ENCODE assay signal across 31 cellular contexts in genomic region chr14:61520546-61520945, GRCh38.
DNase-seq lines count a peak whose midpoint lies in the region; ATAC-seq and TF ChIP-seq lines count a peak whose summit lies in the region.
"Had no signal": no experiment of that assay in that cellular context is flagged by ENCODE, and none has a peak within 500 bp of the region (broad histone marks: within the 10 kb centered on the region; RNA-seq: fewer than 3 reads in every experiment).

No MANE protein-coding gene starts in this region.

- peaks cover 42% of the 10 kb centered on the region for H3K4me1 ChIP-seq in mammary epithelial cell (ENCODE audit: insufficient read depth, low read length)

- no peak overlapping the region for H3K27ac ChIP-seq in mammary epithelial cell (ENCODE audit: insufficient read depth, low read depth, low read length)
- H3K27ac ChIP-seq in brain microvascular endothelial cell = no peak overlapping the region
- H3K27ac ChIP-seq: BLaER1, coronary artery, ovary, suprapubic skin, upper lobe of left lung, WERI-Rb-1 had no signal

- H3K4me3 ChIP-seq in mammary epithelial cell (replicated peaks in 1 of 3; ENCODE audit: insufficient read depth in 1 of 3, low read depth in 2 of 3, low read length in 3 of 3) = no peak overlapping the region
- H3K4me3 ChIP-seq in brain microvascular endothelial cell (ENCODE audit: low read depth, low read length) = no peak overlapping the region
- H3K4me3 ChIP-seq: BLaER1, coronary artery, GM23338, lung, mucosa of descending colon, ovary, suprapubic skin, upper lobe of left lung had no signal

- H3K27ac Mint-ChIP-seq in MCF 10A (ENCODE audit: low read depth, unreplicated experiment) (no peak overlapping the region), chondrocyte (ENCODE audit: unreplicated experiment) (no peak overlapping the region)
- H3K27ac Mint-ChIP-seq in central memory CD8-positive, alpha-beta T cell (ENCODE audit: low read depth) = peak overlapping the region; percentile 90
- peak overlapping the region in 8 of 10 donors; percentile 36 to 92 (median 65) for H3K27ac Mint-ChIP-seq in naive thymus-derived CD8-positive, alpha-beta T cell
- H3K27ac Mint-ChIP-seq: GM23338; HFFc6; stimulated activated naive B cell treated with anti-CD40 and anti-IgM and Interleukin-4, amounts not matched to agents 10 μg/mL and 1 μg/mL and 100 μg/mL, for 72 hours had no signal

- WGBS in mammary epithelial cell (ENCODE audit: low coverage, missing lambda C conversion rate) = 6% methylated on average over 1 of the region's 1 CpG

- BruUV-seq in mammary epithelial cell (replicated peaks; lab: Mats Ljungman, UMichigan) (no TSS peak), MCF 10A (replicated peaks; lab: Mats Ljungman, UMichigan) (no TSS peak)

- H3K9me3 ChIP-seq in mammary epithelial cell (replicated peaks; ENCODE audit: insufficient read depth, low read length) = no peaks in the 10 kb centered on the region
- H3K9me3 ChIP-seq: BLaER1, mucosa of descending colon, ovary, suprapubic skin, upper lobe of left lung had no signal

- no peak for TF ChIP-seq CTCF in mammary epithelial cell (conservative IDR thresholded peaks at IDR 0.05 in 1 of 2, IDR thresholded peaks at IDR 0.05 in 1 of 2; ENCODE audit: extremely low read depth in 1 of 2, insufficient read depth in 1 of 2, low read depth in 1 of 2, low read length in 2 of 2)
- TF ChIP-seq CTCF in MCF 10A (IDR thresholded peaks at IDR 0.05; ENCODE audit: unreplicated experiment) = no peak
- TF ChIP-seq CTCF in brain microvascular endothelial cell (IDR thresholded peaks at IDR 0.05; ENCODE audit: low read depth, low read length, missing control alignments) = no peak
- TF ChIP-seq CTCF in chondrocyte (IDR thresholded peaks at IDR 0.05) = no peak

- CTCF ChIA-PET in mammary epithelial cell (lab: Charles Lee; ENCODE audit: low non-redundant PET) (no interaction called here), MCF 10A (lab: Yijun Ruan, JAX) (interaction anchor here (0.5 to 1.0 kb wide), 4 partner anchors 8 to 1230 kb away, joined by 3 to 7 read pairs (median 4); no protein-coding TSS in a partner anchor)

- H4K20me1 ChIP-seq in mammary epithelial cell (ENCODE audit: insufficient read depth, low read length) = no peaks in the 10 kb centered on the region
- H4K20me1 ChIP-seq: BLaER1 had no signal

- H3K9ac ChIP-seq in mammary epithelial cell (ENCODE audit: insufficient read depth, low read length) = no peak overlapping the region
- H3K9ac ChIP-seq: BLaER1 had no signal

- H3K36me3 ChIP-seq in mammary epithelial cell (ENCODE audit: insufficient read depth, low read length) (no peaks in the 10 kb centered on the region), brain microvascular endothelial cell (replicated peaks) (no peaks in the 10 kb centered on the region)
- H3K36me3 ChIP-seq: BLaER1, ovary, suprapubic skin, upper lobe of left lung, WERI-Rb-1 had no signal

- intact Hi-C loops in mammary epithelial cell (cut with micrococcal nuclease) (no loop called here), MCF 10A (cut with micrococcal nuclease) (no loop called here)

- in situ Hi-C loops in mammary epithelial cell (cut with MboI; ENCODE audit: low sequenced_read_pairs in 2 of 2) (no loop called here), brain microvascular endothelial cell (cut with HindIII; ENCODE audit: low pct_ligation_motif_present, low sequenced_read_pairs) (no loop called here)

- H3K4me1 Mint-ChIP-seq in MCF 10A (ENCODE audit: insufficient read depth, unreplicated experiment) (peaks cover 28% of the 10 kb centered on the region), chondrocyte (ENCODE audit: low read depth) (peaks cover 63% of the 10 kb centered on the region)
- peaks cover 80% of the 10 kb centered on the region for H3K4me1 Mint-ChIP-seq in central memory CD8-positive, alpha-beta T cell
- peaks cover 36 to 89% (median 79%) of the 10 kb centered on the region in 4 donors for H3K4me1 Mint-ChIP-seq in naive thymus-derived CD8-positive, alpha-beta T cell

- H3K27me3 ChIP-seq in mammary epithelial cell (ENCODE audit: insufficient read depth, low read length) (no peaks in the 10 kb centered on the region), brain microvascular endothelial cell (replicated peaks) (no peaks in the 10 kb centered on the region)
- H3K27me3 ChIP-seq: BLaER1, ovary, suprapubic skin, upper lobe of left lung had no signal

- H3K4me3 Mint-ChIP-seq in MCF 10A (ENCODE audit: unreplicated experiment) (no peak overlapping the region), chondrocyte (ENCODE audit: unreplicated experiment) (no peak overlapping the region)
- no peak overlapping the region for H3K4me3 Mint-ChIP-seq in central memory CD8-positive, alpha-beta T cell
- H3K4me3 Mint-ChIP-seq in naive thymus-derived CD8-positive, alpha-beta T cell = no peak overlapping the region
- H3K4me3 Mint-ChIP-seq: GM23338; HFFc6; stimulated activated naive B cell treated with anti-CD40 and anti-IgM and Interleukin-4, amounts not matched to agents 10 μg/mL and 1 μg/mL and 100 μg/mL, for 72 hours had no signal

- no peak overlapping the region for H3K4me2 ChIP-seq in mammary epithelial cell (ENCODE audit: insufficient read depth, low read depth, low read length)
- H3K4me2 ChIP-seq: BLaER1, GM23338 had no signal

- no peaks in the 10 kb centered on the region for H3K79me2 ChIP-seq in mammary epithelial cell (ENCODE audit: insufficient read depth, low read length)

- dilution Hi-C loops in mammary epithelial cell (cut with HindIII; ENCODE audit: low sequenced_read_pairs) = no loop called here

- no peak overlapping the region for H2AFZ ChIP-seq in mammary epithelial cell (ENCODE audit: low read depth, low read length)
- H2AFZ ChIP-seq: GM23338 had no signal

- H3K9me3 Mint-ChIP-seq in MCF 10A (ENCODE audit: unreplicated experiment) (no peaks in the 10 kb centered on the region), chondrocyte (ENCODE audit: low read depth) (no peaks in the 10 kb centered on the region)
- no peaks in the 10 kb centered on the region for H3K9me3 Mint-ChIP-seq in central memory CD8-positive, alpha-beta T cell
- no peaks in the 10 kb centered on the region for H3K9me3 Mint-ChIP-seq in naive thymus-derived CD8-positive, alpha-beta T cell
- H3K9me3 Mint-ChIP-seq: GM23338; HFFc6; stimulated activated naive B cell treated with anti-CD40 and anti-IgM and Interleukin-4, amounts not matched to agents 10 μg/mL and 1 μg/mL and 100 μg/mL, for 72 hours had no signal

- ATAC-seq in central memory CD8-positive, alpha-beta T cell (replicated peaks; ENCODE audit: extremely low read depth, poor library complexity, severe bottlenecking) = no peak
- no peak for ATAC-seq in naive thymus-derived CD8-positive, alpha-beta T cell
- ATAC-seq: GM23338; mucosa of descending colon; stimulated activated naive B cell treated with anti-CD40 and anti-IgM and Interleukin-4, amounts not matched to agents 10 μg/mL and 1 μg/mL and 100 μg/mL, for 72 hours had no signal

- H3K36me3 Mint-ChIP-seq in MCF 10A (ENCODE audit: insufficient read depth, unreplicated experiment) (no peaks in the 10 kb centered on the region), chondrocyte (ENCODE audit: low read depth) (peaks cover 2% of the 10 kb centered on the region)
- H3K36me3 Mint-ChIP-seq in central memory CD8-positive, alpha-beta T cell (ENCODE audit: insufficient read depth) = peaks cover 63% of the 10 kb centered on the region
- peaks cover 0 to 61% (median 5%) of the 10 kb centered on the region in 3 donors for H3K36me3 Mint-ChIP-seq in naive thymus-derived CD8-positive, alpha-beta T cell
- H3K36me3 Mint-ChIP-seq: stimulated activated naive B cell treated with anti-CD40 and anti-IgM and Interleukin-4, amounts not matched to agents 10 μg/mL and 1 μg/mL and 100 μg/mL, for 72 hours had no signal

- POLR2A ChIA-PET in MCF 10A (lab: Yijun Ruan, JAX) = interaction anchor here (0.6 to 1.1 kb wide), 4 partner anchors 44 to 177 kb away, joined by 3 to 4 read pairs (median 4); no protein-coding TSS in a partner anchor
- POLR2A ChIA-PET in naive thymus-derived CD8-positive, alpha-beta T cell (lab: Charles Lee) = no interaction called here

- DNase-seq in mammary epithelial cell (peak; percentile 48), MCF 10A (ENCODE audit: unreplicated experiment) (no peak), GM03348 (ENCODE audit: low spot score) (peak; percentile 52), brain microvascular endothelial cell (no peak), chondrocyte (ENCODE audit: low spot score) (no peak)
- no peak for DNase-seq in central memory CD8-positive, alpha-beta T cell (ENCODE audit: low spot score in 2 of 2)
- no peak for DNase-seq in naive thymus-derived CD8-positive, alpha-beta T cell
- DNase-seq in activated CD4-positive, CD25-positive, alpha-beta regulatory T cell treated with anti-CD3 and anti-CD28 coated beads, Interleukin-2, amount 50 U/mL, for 72 hours = no peak
- DNase-seq: activated CD4-positive, alpha-beta T cell treated with anti-CD3 and anti-CD28 coated beads for 48 hours; activated naive CD4-positive, alpha-beta T cell treated with anti-CD3 and anti-CD28 coated beads, Interleukin-2, amount 50 U/mL, for 16 hours; activated T-cell treated with anti-CD3 and anti-CD28 coated beads, Interleukin-2, amount 50 U/mL, for 48 hours; anterior cingulate cortex; Calu3; DMS79 treated with DMSO at 0.1 percent for 48 hours; effector memory CD4-positive, alpha-beta T cell; GF-D8; HFFc6; IMR-90; mucosa of descending colon; NCI-H446; NCI-H82; ovary; SIG-M5; stimulated activated naive B cell treated with anti-CD40 and anti-IgM and Interleukin-4, amounts not matched to agents 10 μg/mL and 1 μg/mL and 100 μg/mL, for 72 hours; upper lobe of left lung; WERI-Rb-1 had no signal

- H3K27me3 Mint-ChIP-seq in MCF 10A (ENCODE audit: insufficient read depth, unreplicated experiment) (no peaks in the 10 kb centered on the region), chondrocyte (ENCODE audit: low read depth) (no peaks in the 10 kb centered on the region)
- no peaks in the 10 kb centered on the region for H3K27me3 Mint-ChIP-seq in central memory CD8-positive, alpha-beta T cell
- no peaks in the 10 kb centered on the region for H3K27me3 Mint-ChIP-seq in naive thymus-derived CD8-positive, alpha-beta T cell
- H3K27me3 Mint-ChIP-seq: stimulated activated naive B cell treated with anti-CD40 and anti-IgM and Interleukin-4, amounts not matched to agents 10 μg/mL and 1 μg/mL and 100 μg/mL, for 72 hours had no signal

Comparison
In these comparisons a context has a peak if more than half of its experiments do, and no peak if none do; other contexts are left out.
1. DNase-seq: peak in mammary epithelial cell (single experiment) and GM03348 (single experiment); none in MCF 10A (single experiment), central memory CD8-positive, alpha-beta T cell (0 of 2), naive thymus-derived CD8-positive, alpha-beta T cell (0 of 10), brain microvascular endothelial cell (single experiment), activated CD4-positive, CD25-positive, alpha-beta regulatory T cell treated with anti-CD3 and anti-CD28 coated beads, Interleukin-2, amount 50 U/mL, for 72 hours (single experiment) and chondrocyte (single experiment).
2. H3K27ac Mint-ChIP-seq: peak in central memory CD8-positive, alpha-beta T cell (single experiment) and naive thymus-derived CD8-positive, alpha-beta T cell (8 of 10); none in MCF 10A (single experiment) and chondrocyte (single experiment).